ENCODE assay signal across 23 cellular contexts in the genomic region with DNA sequence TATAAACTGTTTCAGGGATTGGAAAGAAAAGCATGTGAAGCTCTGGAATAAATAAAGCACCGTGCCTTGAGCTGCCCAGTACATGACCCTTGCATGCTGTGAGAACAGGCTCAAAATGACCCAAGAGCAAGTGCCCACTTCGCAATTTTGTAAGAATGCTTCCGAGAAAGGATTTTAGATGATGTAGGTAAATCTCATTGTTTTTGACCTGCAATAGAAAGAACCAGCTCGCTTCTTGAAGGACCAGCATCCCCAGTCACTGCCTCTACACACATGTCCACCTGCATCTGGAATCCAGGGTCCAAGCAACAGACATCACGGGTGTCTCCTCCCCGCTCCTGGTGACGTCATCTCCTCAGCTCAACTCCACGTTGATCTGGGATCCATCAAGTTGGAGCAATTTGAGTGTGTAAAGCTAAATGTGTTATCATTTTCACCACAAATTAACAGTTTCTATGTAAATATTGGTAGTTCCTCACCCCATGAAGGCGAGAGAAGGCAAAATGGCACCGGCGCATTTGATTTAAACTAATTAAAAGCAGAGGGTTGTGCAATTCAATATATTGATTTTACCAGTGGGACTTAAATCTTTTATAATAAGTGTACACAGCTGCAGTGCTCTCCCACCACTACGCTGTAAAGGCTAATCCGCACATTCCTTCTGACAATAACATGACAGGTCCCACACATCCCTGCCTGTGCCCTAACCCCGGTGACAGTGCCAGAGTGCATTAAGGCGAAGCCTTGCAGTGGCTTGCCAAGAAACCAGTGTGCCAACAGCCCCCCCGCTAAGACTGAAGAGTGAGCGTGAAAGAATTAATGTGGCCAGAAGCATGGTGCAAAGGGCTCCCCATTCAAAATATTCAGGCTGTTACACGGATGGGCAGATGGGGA. TPM values are rescaled to one million over a fixed set of nuclear protein-coding genes. Genes with fewer than 3 reads are reported as not detected.
DNase-seq lines count a peak whose midpoint lies in the region; ATAC-seq and TF ChIP-seq lines count a peak whose summit lies in the region.
"Had no signal": no experiment of that assay in that cellular context is flagged by ENCODE, and none has a peak within 500 bp of the region (broad histone marks: within the 10 kb centered on the region; RNA-seq: fewer than 3 reads in every experiment).

No MANE protein-coding gene starts in this region.

- H3F3A ChIP-seq in smooth muscle cell (ENCODE audit: low read depth) = peaks cover 3% of the 10 kb centered on the region

- H3K4me3 ChIP-seq in SJCRH30 (peak overlapping the region; percentile 26), iPS-18a (ENCODE audit: low read length) (peak overlapping the region; percentile 32), smooth muscle cell (no peak overlapping the region)
- H3K4me3 ChIP-seq: lung, SJSA1, spleen had no signal

- peak overlapping the region; percentile 43 for H3K4me2 ChIP-seq in smooth muscle cell
- H3K4me2 ChIP-seq: KMS-11 had no signal

- intact Hi-C loops in Right ventricle myocardium superior (cut with DNase I) = loop anchor here (10.0 kb wide), 1 partner anchor 96 kb away; no protein-coding TSS in a partner anchor
- intact Hi-C loops in Right ventricle myocardium inferior (cut with DNase I) = loop anchor here (2.0 to 5.0 kb wide), 2 partner anchors 98 to 168 kb away; no protein-coding TSS in a partner anchor

- no peak overlapping the region for H2AFZ ChIP-seq in smooth muscle cell (ENCODE audit: low read depth)

- TF ChIP-seq CTCF in smooth muscle cell (IDR thresholded peaks at IDR 0.05; ENCODE audit: borderline replicate concordance, insufficient read depth, poor library complexity, severe bottlenecking) = no peak

- H3K36me3 ChIP-seq in SJCRH30 (no peaks in the 10 kb centered on the region), iPS-18a (ENCODE audit: control insufficient read depth, low read depth, low read length) (no peaks in the 10 kb centered on the region), smooth muscle cell (ENCODE audit: low read depth) (no peaks in the 10 kb centered on the region)
- H3K36me3 ChIP-seq: SJSA1, spleen had no signal

- DNase-seq in Right ventricle myocardium superior = no peak
- no peak for DNase-seq in Right ventricle myocardium inferior (ENCODE audit: missing footprints)
- no peak for DNase-seq in SJCRH30
- DNase-seq in smooth muscle cell (lab: John Stamatoyannopoulos, UW; ENCODE audit: unreplicated experiment) = no peak
- no peak for DNase-seq in DMS114 treated with DMSO at 0.1 percent for 48 hours (lab: John Stamatoyannopoulos, UW; ENCODE audit: unreplicated experiment)
- DNase-seq in effector CD8-positive, alpha-beta T cell (lab: John Stamatoyannopoulos, UW) = no peak
- DNase-seq: activated CD4-positive, CD25-positive, alpha-beta regulatory T cell; activated CD8-positive, alpha-beta T cell treated with anti-CD3 and anti-CD28 coated beads for 36 hours; activated naive CD4-positive, alpha-beta T cell treated with anti-CD3 and anti-CD28 coated beads for 36 hours; activated T-cell treated with anti-CD3 and anti-CD28 coated beads, Interleukin-2, amount 50 U/mL, for 24 hours; effector memory CD4-positive, alpha-beta T cell; NCI-H1048; NCI-H2081; NCI-H510A treated with DMSO at 0.1 percent for 48 hours; posterior cingulate gyrus; spleen had no signal

- peak overlapping the region; percentile 12; the same call in 1 of the 2 replicates for H3K27ac ChIP-seq in SJCRH30
- no peak overlapping the region for H3K27ac ChIP-seq in iPS-18a (ENCODE audit: low read length)
- H3K27ac ChIP-seq in smooth muscle cell (ENCODE audit: low read depth) = no peak overlapping the region
- H3K27ac ChIP-seq: C4-2B, KMS-11, SJSA1, spleen had no signal

- no peaks in the 10 kb centered on the region for H4K20me1 ChIP-seq in smooth muscle cell (ENCODE audit: low read depth)

- H3K27me3 ChIP-seq in SJCRH30 (no peaks in the 10 kb centered on the region), iPS-18a (ENCODE audit: control insufficient read depth, insufficient read depth, low read length) (peaks cover 69% of the 10 kb centered on the region), smooth muscle cell (ENCODE audit: low read depth) (no peaks in the 10 kb centered on the region)

- peaks cover 48% of the 10 kb centered on the region for H3K79me2 ChIP-seq in smooth muscle cell (ENCODE audit: low read depth)

- H3K9ac ChIP-seq in iPS-18a (ENCODE audit: low read length) (no peak overlapping the region), smooth muscle cell (ENCODE audit: low read depth) (no peak overlapping the region)
- H3K9ac ChIP-seq: KMS-11 had no signal

- ATAC-seq in Right ventricle myocardium superior (ENCODE audit: poor library complexity) (peak; percentile 19), Right ventricle myocardium inferior (no peak), GM18858 (IDR thresholded peaks at IDR 0.05; ENCODE audit: unreplicated experiment) (no peak)
- ATAC-seq: activated CD8-positive, alpha-beta T cell treated with anti-CD3 and anti-CD28 coated beads for 36 hours had no signal

- 76% methylated on average over 18 of the region's 18 CpGs for WGBS in smooth muscle cell (ENCODE audit: low lambda C conversion rate)

- H3K4me1 ChIP-seq in SJCRH30 (peaks cover 59% of the 10 kb centered on the region), iPS-18a (ENCODE audit: control insufficient read depth, low read depth, low read length) (peaks cover 62% of the 10 kb centered on the region), smooth muscle cell (ENCODE audit: low read depth) (peaks cover 68% of the 10 kb centered on the region)

- no peaks in the 10 kb centered on the region for H3K9me3 ChIP-seq in SJCRH30 (replicated peaks)
- H3K9me3 ChIP-seq in iPS-18a (ENCODE audit: control insufficient read depth, low read depth, low read length) = no peaks in the 10 kb centered on the region
- H3K9me3 ChIP-seq in smooth muscle cell (replicated peaks; ENCODE audit: low read depth) = no peaks in the 10 kb centered on the region
- H3K9me3 ChIP-seq: SJSA1, spleen had no signal

RNA-seq across cellular contexts. Expression of a gene that starts 6.1 kb away (rescaled TPM):
- total RNA-seq in Right ventricle myocardium superior = 23.2 TPM
- 27.2 TPM for total RNA-seq in Right ventricle myocardium inferior
- total RNA-seq in SJCRH30 (2014; rRNA removed; shearing (Covaris generic)) = 14.6 and 15.6 TPM in 2 replicates
- total RNA-seq in smooth muscle cell = 18.1 and 19.0 TPM in 2 replicates
- 28.3 and 37.3 TPM in 2 replicates for polyA plus RNA-seq in smooth muscle cell
- total RNA-seq: activated CD8-positive, alpha-beta T cell treated with anti-CD3 and anti-CD28 coated beads for 36 hours; activated naive CD4-positive, alpha-beta T cell treated with anti-CD3 and anti-CD28 coated beads for 36 hours; glomerular endothelial cell; SJSA1 had no signal
